Comparison of ENCODE assay signal across 8 cellular contexts in genomic region chr18:3771121-3771971, GRCh38.
DNase-seq lines count a peak whose midpoint lies in the region; ATAC-seq and TF ChIP-seq lines count a peak whose summit lies in the region.

No MANE protein-coding gene starts in this region.

- no peak for TF ChIP-seq POLR2A in esophagus muscularis mucosa (IDR thresholded peaks at IDR 0.05; ENCODE audit: low read depth)

- H3K9ac ChIP-seq in BLaER1 = no peak overlapping the region

- BruUV-seq in OCI-LY7 (replicated peaks; lab: Mats Ljungman, UMichigan) = no TSS peak

- H3K4me1 ChIP-seq in BLaER1 (no peaks in the 10 kb centered on the region), OCI-LY7 (ENCODE audit: insufficient read depth, low read length, poor library complexity, severe bottlenecking) (peaks cover 24% of the 10 kb centered on the region), esophagus muscularis mucosa (peaks cover 3 to 28% (median 20%) of the 10 kb centered on the region in 4 donors), muscle layer of duodenum (ENCODE audit: control insufficient read depth in 1 of 2, insufficient read depth in 2 of 2, low read length in 2 of 2) (no peaks in the 10 kb centered on the region)

- no peak for TF ChIP-seq EP300 in esophagus muscularis mucosa (IDR thresholded peaks at IDR 0.05)

- no peaks in the 10 kb centered on the region for H3K9me2 ChIP-seq in OCI-LY7 (ENCODE audit: insufficient read depth, low read length)

- H3K36me3 ChIP-seq in BLaER1 (no peaks in the 10 kb centered on the region), OCI-LY7 (ENCODE audit: insufficient read depth, low read length) (no peaks in the 10 kb centered on the region; the same call in 1 of the 2 replicates), esophagus muscularis mucosa (no peaks in the 10 kb centered on the region), muscle layer of duodenum (ENCODE audit: control insufficient read depth in 1 of 2, insufficient read depth in 2 of 2, low read length in 2 of 2) (no peaks in the 10 kb centered on the region)

- intact Hi-C loops in OCI-LY7 (cut with micrococcal nuclease; ENCODE audit: unreplicated experiment) = loop anchor here (1.0 to 2.0 kb wide), 4 partner anchors 99 to 491 kb away; no protein-coding TSS in a partner anchor
- intact Hi-C loops in esophagus muscularis mucosa (cut with DNase I) = loop anchor here (2.0 to 10.0 kb wide), 3 partner anchors 99 to 293 kb away; no protein-coding TSS in a partner anchor

- peak overlapping the region; percentile 9; the same call in 1 of the 2 replicates for H3K4me2 ChIP-seq in BLaER1
- H3K4me2 ChIP-seq in OCI-LY7 (ENCODE audit: low read length) = peak overlapping the region; percentile 66

- 2% methylated on average over 23 of the region's 40 CpGs for WGBS in esophagus muscularis mucosa

- POLR2A ChIA-PET in OCI-LY7 (lab: Charles Lee) = interaction anchor here (0.6 to 2.3 kb wide), 16 partner anchors 8 to 715 kb away, joined by 3 to 10 read pairs (median 4); no protein-coding TSS in a partner anchor

- peaks cover 5% of the 10 kb centered on the region; the same call in 1 of the 2 replicates for H3K9me3 ChIP-seq in BLaER1
- peaks cover 9% of the 10 kb centered on the region; the same call in 1 of the 2 replicates for H3K9me3 ChIP-seq in OCI-LY7 (ENCODE audit: low read length)
- H3K9me3 ChIP-seq in esophagus muscularis mucosa = no peaks in the 10 kb centered on the region
- H3K9me3 ChIP-seq in muscle layer of duodenum (ENCODE audit: control insufficient read depth in 1 of 2, low read length in 2 of 2) = peaks cover 0 to under 1% of the 10 kb centered on the region in 2 donors

- TF ChIP-seq CTCF in OCI-LY7 (conservative IDR thresholded peaks at IDR 0.05; ENCODE audit: low read length) (peak; percentile 96), esophagus muscularis mucosa (IDR thresholded peaks at IDR 0.05) (peak; percentile 94 to 97 (median 95))

- peak overlapping the region; percentile 89 for H2AFZ ChIP-seq in OCI-LY7 (ENCODE audit: low read length)

- CTCF ChIA-PET in OCI-LY7 (lab: Charles Lee; ENCODE audit: unreplicated experiment) = interaction anchor here (0.6 to 2.9 kb wide), 10 partner anchors 9 to 440 kb away, joined by 3 to 21 read pairs (median 4); no protein-coding TSS in a partner anchor

- H3K27ac ChIP-seq in BLaER1 = no peak overlapping the region
- H3K27ac ChIP-seq in OCI-LY7 (ENCODE audit: low read depth, low read length, poor library complexity, severe bottlenecking) = no peak overlapping the region
- peak overlapping the region; percentile 15 to 72 (median 58) for H3K27ac ChIP-seq in esophagus muscularis mucosa (replicated peaks in 1 of 4)
- H3K27ac ChIP-seq in muscle layer of duodenum (ENCODE audit: low read length) = peak overlapping the region; percentile 64

- no peak overlapping the region for H3K4me3 ChIP-seq in BLaER1
- peak overlapping the region; percentile 60 for H3K4me3 ChIP-seq in OCI-LY7 (ENCODE audit: low read depth, low read length, poor library complexity, severe bottlenecking)
- H3K4me3 ChIP-seq in esophagus muscularis mucosa = peak overlapping the region; percentile 39 to 52 (median 41)
- H3K4me3 ChIP-seq in muscle layer of duodenum (ENCODE audit: low read depth in 1 of 2, low read length in 2 of 2) = peak overlapping the region; percentile 47

- peak; percentile 60 for DNase-seq in GM19238 (ENCODE audit: insufficient read length, low spot score)
- peak; percentile 86 for DNase-seq in OCI-LY7 (ENCODE audit: low spot score)
- peak; percentile 77 for DNase-seq in activated T-cell treated with anti-CD3 and anti-CD28 coated beads, Interleukin-2, amount 50 U/mL, for 1 hour
- DNase-seq in esophagus muscularis mucosa (ENCODE audit: extremely low spot score) = peak; percentile 97
- peak; percentile 93 for DNase-seq in stimulated activated CD8-positive, alpha-beta memory T cell treated with anti-CD3 and anti-CD28 coated beads, Interleukin-4, amount 100 ng/mL, for 48 hours

- ATAC-seq in HG03432 (IDR thresholded peaks at IDR 0.05; ENCODE audit: unreplicated experiment) = peak; percentile 98

- H4K20me1 ChIP-seq in BLaER1 (no peaks in the 10 kb centered on the region), OCI-LY7 (ENCODE audit: insufficient read depth, low read length) (no peaks in the 10 kb centered on the region)

- no peaks in the 10 kb centered on the region for H3K79me2 ChIP-seq in OCI-LY7 (ENCODE audit: insufficient read depth, low read depth, low read length)

- peaks cover 10% of the 10 kb centered on the region for H3K27me3 ChIP-seq in BLaER1
- no peaks in the 10 kb centered on the region for H3K27me3 ChIP-seq in esophagus muscularis mucosa
- H3K27me3 ChIP-seq in muscle layer of duodenum (ENCODE audit: low read depth, low read length) = no peaks in the 10 kb centered on the region

Comparison
In these comparisons a context has a peak if more than half of its experiments do, and no peak if none do; other contexts are left out.
1. H3K27ac ChIP-seq: peak in esophagus muscularis mucosa (4 of 4) and muscle layer of duodenum (single experiment); none in BLaER1 (single experiment) and OCI-LY7 (single experiment).
2. Peak in every context shown above with its lines, with median percentiles within 50 percentile points of each other: DNase-seq.